In genomic region chrY:12327748-12328147, GRCh38 we compare ENCODE assay signal across 7 cellular contexts.
"Had no signal": no experiment of that assay in that cellular context is flagged by ENCODE, and none has a peak within 500 bp of the region (broad histone marks: within the 10 kb centered on the region; RNA-seq: fewer than 3 reads in every experiment).

No MANE protein-coding gene starts in this region.

- H3K9me3 ChIP-seq: HAP-1 had no signal

- H3K4me1 ChIP-seq: HAP-1 had no signal

- DNase-seq: H7, IMR-90, KG1 had no signal

- H3K36me3 ChIP-seq: HAP-1 had no signal

- ATAC-seq: GM23338, HCT116, K562 had no signal

- H3K4me3 ChIP-seq: GM23338, HAP-1, K562 had no signal
